In the genomic region with DNA sequence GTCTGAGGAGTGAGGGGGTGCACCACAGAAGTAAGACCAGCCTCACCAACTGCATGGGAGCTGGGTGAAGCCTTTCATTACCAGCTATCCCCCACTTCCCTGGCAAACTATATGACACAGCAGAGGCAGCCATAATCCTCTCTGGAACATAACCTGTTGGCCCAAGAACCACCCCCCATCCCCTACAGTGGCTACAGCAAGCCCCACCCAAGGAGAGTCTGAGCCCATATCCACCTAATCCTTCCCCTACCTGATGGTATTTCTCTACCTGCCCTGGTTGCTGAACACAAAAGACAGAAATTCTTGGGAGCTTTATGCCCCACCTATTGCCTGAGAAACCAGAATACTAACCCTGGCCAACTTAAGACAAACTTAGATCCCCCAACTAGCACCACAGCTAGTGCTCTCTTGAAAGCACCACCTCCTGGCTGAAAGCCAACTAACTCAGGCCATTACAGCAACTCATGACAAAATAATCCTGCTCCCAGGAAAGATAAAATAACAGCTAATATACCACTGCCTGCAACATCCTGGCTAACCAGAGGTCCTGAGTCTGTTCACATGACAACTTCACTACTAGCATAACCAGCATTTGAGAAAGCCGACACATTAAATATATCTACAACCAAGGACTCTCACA, we compare ENCODE assay signal across 24 cellular contexts. TPM values are rescaled to one million over a fixed set of nuclear protein-coding genes. Genes with fewer than 3 reads are reported as not detected.
DNase-seq lines count a peak whose midpoint lies in the region; TF ChIP-seq lines count a peak whose summit lies in the region.
"Had no signal": no experiment of that assay in that cellular context is flagged by ENCODE, and none has a peak within 500 bp of the region (broad histone marks: within the 10 kb centered on the region; RNA-seq: fewer than 3 reads in every experiment).

No MANE protein-coding gene starts in this region.

- H3K4me3 Mint-ChIP-seq in H9 (no peak overlapping the region), nephron progenitor cell (no peak overlapping the region)
- H3K4me3 Mint-ChIP-seq: activated naive CD8-positive, alpha-beta T cell treated with anti-CD3 and anti-CD28 coated beads, Interleukin-2, amount 10 ng/mL, durations not matched to agents 7 days and 5 days; activated T-helper 17 cell treated with anti-CD3 and anti-CD28 coated beads, Interleukin-2, amount 50 U/mL, for 72 hours; dendritic cell treated with granulocyte-macrophage colony-stimulating factor and Interleukin-4, amounts not matched to agents 40 ng/mL and 50 ng/mL, for 4 days had no signal

- H3K27me3 Mint-ChIP-seq in H9 (ENCODE audit: low read depth) = no peaks in the 10 kb centered on the region; the same call in 1 of the 2 replicates
- H3K27me3 Mint-ChIP-seq in nephron progenitor cell (ENCODE audit: low read depth, poor library complexity) = peaks cover 7% of the 10 kb centered on the region
- H3K27me3 Mint-ChIP-seq: activated naive CD8-positive, alpha-beta T cell treated with anti-CD3 and anti-CD28 coated beads, Interleukin-2, amount 10 ng/mL, durations not matched to agents 7 days and 5 days; activated T-helper 17 cell treated with anti-CD3 and anti-CD28 coated beads, Interleukin-2, amount 50 U/mL, for 72 hours; dendritic cell treated with granulocyte-macrophage colony-stimulating factor and Interleukin-4, amounts not matched to agents 40 ng/mL and 50 ng/mL, for 4 days; T-cell had no signal

- H2BK15ac ChIP-seq in H9 (ENCODE audit: low read depth, low read length) = no peak overlapping the region

- H2BK120ac ChIP-seq in H9 (ENCODE audit: low read depth, low read length, poor library complexity, severe bottlenecking) = no peak overlapping the region

- no peaks in the 10 kb centered on the region for H3K23me2 ChIP-seq in H9 (ENCODE audit: insufficient read length, low read depth, low read length, poor library complexity, severe bottlenecking)

- TF ChIP-seq POLR2A in vagina (IDR thresholded peaks at IDR 0.05) = no peak

- H3K27me3 ChIP-seq in H9 (ENCODE audit: insufficient read depth, low read length) (no peaks in the 10 kb centered on the region), vagina (no peaks in the 10 kb centered on the region)
- H3K27me3 ChIP-seq: body of pancreas, gastrocnemius medialis, upper lobe of right lung had no signal

- no peak overlapping the region for H2AK5ac ChIP-seq in H9 (ENCODE audit: insufficient read length, low read length)

- H3K56ac ChIP-seq in H9 (ENCODE audit: insufficient read length, low read depth, low read length) = no peak overlapping the region

- intact Hi-C loops in vagina (cut with DNase I) = no loop called here

- DNase-seq in H9 (no peak), NCI-H226 (peak; percentile 34), cardiac fibroblast (ENCODE audit: low read depth in 2 of 2) (peak; percentile 23 to 47), nephron progenitor cell (no peak), KBM-7 (no peak), vagina (ENCODE audit: extremely low spot score in 2 of 2) (no peak)
- no peak for DNase-seq in activated CD4-positive, CD25-positive, alpha-beta regulatory T cell (lab: John Stamatoyannopoulos, UW)
- DNase-seq: activated CD4-positive, alpha-beta T cell treated with anti-CD3 and anti-CD28 coated beads, Interleukin-2, amount 50 U/mL, for 1 hour; activated naive CD8-positive, alpha-beta T cell treated with anti-CD3 and anti-CD28 coated beads, Interleukin-2, amount 10 ng/mL, durations not matched to agents 7 days and 5 days; body of pancreas; gastrocnemius medialis; kidney; NCI-H1048; NCI-H2081; NCI-H526 treated with DMSO at 0.1 percent for 48 hours; occipital lobe; right cardiac atrium; Right ventricle myocardium superior; stimulated activated CD8-positive, alpha-beta memory T cell treated with anti-CD3 and anti-CD28 coated beads, Interleukin-4, amount 100 ng/mL, for 48 hours; T-cell; upper lobe of right lung had no signal

- H4K91ac ChIP-seq in H9 (ENCODE audit: insufficient read length, low read depth, low read length) = no peak overlapping the region

- H3K4me3 ChIP-seq in cardiac fibroblast (replicated peaks in 1 of 2; ENCODE audit: low read depth in 2 of 2, low read length in 2 of 2) (no peak overlapping the region), vagina (no peak overlapping the region)
- H3K4me3 ChIP-seq: body of pancreas, gastrocnemius medialis, lung, upper lobe of right lung had no signal

- H2BK12ac ChIP-seq in H9 (ENCODE audit: insufficient read length, low read depth, low read length) = no peak overlapping the region

- H3K9ac ChIP-seq in H9 (ENCODE audit: extremely low read depth, insufficient read length, low read length) = no peak overlapping the region

- H3K9me3 ChIP-seq in H9 (ENCODE audit: control insufficient read depth, low read depth, low read length) (no peaks in the 10 kb centered on the region), vagina (peaks cover 9% of the 10 kb centered on the region)
- H3K9me3 ChIP-seq: body of pancreas, gastrocnemius medialis had no signal

- no peak overlapping the region for H4K8ac ChIP-seq in H9 (replicated peaks; ENCODE audit: insufficient read length, low read depth, low read length)

- H3K4ac ChIP-seq in H9 (ENCODE audit: low read depth, low read length) = no peak overlapping the region

- H3K79me1 ChIP-seq in H9 (ENCODE audit: insufficient read depth, low read depth, low read length, poor library complexity, severe bottlenecking) = peaks cover 6% of the 10 kb centered on the region

- H3K4me2 ChIP-seq in H9 (ENCODE audit: insufficient read depth, insufficient read length, low read length) = no peak overlapping the region

- no peak overlapping the region for H3T11ph ChIP-seq in H9 (ENCODE audit: low read length)

- no CpG with 5 or more reads among the region's 1 CpG for WGBS in H9 (ENCODE audit: extremely low coverage, insufficient read length, low lambda C conversion rate)

- no peak overlapping the region for H2BK5ac ChIP-seq in H9 (ENCODE audit: insufficient read length, low read length)

- H4K5ac ChIP-seq in H9 (ENCODE audit: insufficient read length, low read depth, low read length) = no peak overlapping the region

- H3K36me3 Mint-ChIP-seq in H9 (ENCODE audit: insufficient read depth in 1 of 3, low read depth in 3 of 3) (peaks cover 14 to 44% (median 36%) of the 10 kb centered on the region in 3 experiments), nephron progenitor cell (ENCODE audit: low read depth) (peaks cover 81% of the 10 kb centered on the region)

- no peak overlapping the region for H3K14ac ChIP-seq in H9 (ENCODE audit: insufficient read depth, low read length)

- no peak overlapping the region for H2AFZ ChIP-seq in H9 (ENCODE audit: low read length)

- H3K9me3 Mint-ChIP-seq in H9 (peaks cover 28 to 33% of the 10 kb centered on the region in 2 experiments), nephron progenitor cell (peaks cover 78% of the 10 kb centered on the region)
- H3K9me3 Mint-ChIP-seq: activated T-helper 17 cell treated with anti-CD3 and anti-CD28 coated beads, Interleukin-2, amount 50 U/mL, for 72 hours had no signal

- in situ Hi-C loops in KBM-7 (cut with MboI; ENCODE audit: low pct_unique_long_range_greater_than_20kb, low sequenced_read_pairs) = no loop called here

- no peak for TF ChIP-seq CTCF in H9 (conservative IDR thresholded peaks at IDR 0.05)
- no peak for TF ChIP-seq CTCF in cardiac fibroblast (IDR thresholded peaks at IDR 0.05; ENCODE audit: low read depth, low read length)
- no peak for TF ChIP-seq CTCF in nephron progenitor cell (IDR thresholded peaks at IDR 0.05)
- TF ChIP-seq CTCF in vagina (IDR thresholded peaks at IDR 0.05) = no peak

- H3K18ac ChIP-seq in H9 (ENCODE audit: insufficient read length, low read depth, low read length) = no peak overlapping the region

- H3K27ac ChIP-seq in H9 (ENCODE audit: insufficient read length, low read depth, low read length) (no peak overlapping the region), vagina (no peak overlapping the region)
- H3K27ac ChIP-seq: body of pancreas, gastrocnemius medialis, upper lobe of right lung had no signal

- H3K27ac Mint-ChIP-seq in H9 (peak overlapping the region; percentile 56 to 92 (median 59); a peak in 3 of 7 replicates), nephron progenitor cell (peak overlapping the region; percentile 13)
- H3K27ac Mint-ChIP-seq: activated naive CD8-positive, alpha-beta T cell treated with anti-CD3 and anti-CD28 coated beads, Interleukin-2, amount 10 ng/mL, durations not matched to agents 7 days and 5 days; activated T-helper 17 cell treated with anti-CD3 and anti-CD28 coated beads, Interleukin-2, amount 50 U/mL, for 72 hours; dendritic cell treated with granulocyte-macrophage colony-stimulating factor and Interleukin-4, amounts not matched to agents 40 ng/mL and 50 ng/mL, for 4 days; T-cell had no signal

- no peaks in the 10 kb centered on the region for H4K20me1 ChIP-seq in H9 (ENCODE audit: control insufficient read depth, insufficient read depth, insufficient read length)

- no peak overlapping the region for H2BK20ac ChIP-seq in H9 (ENCODE audit: low read depth, low read length, poor library complexity, severe bottlenecking)

- peaks cover 17% of the 10 kb centered on the region in 2 experiments for H3K4me1 Mint-ChIP-seq in H9
- no peaks in the 10 kb centered on the region for H3K4me1 Mint-ChIP-seq in nephron progenitor cell

- H3K36me3 ChIP-seq in vagina = peaks cover 0 to 3% of the 10 kb centered on the region in 2 donors
- H3K36me3 ChIP-seq: gastrocnemius medialis, upper lobe of right lung had no signal

- H3K4me1 ChIP-seq in H9 (ENCODE audit: insufficient read depth, low read length) = no peaks in the 10 kb centered on the region
- no peaks in the 10 kb centered on the region for H3K4me1 ChIP-seq in vagina
- H3K4me1 ChIP-seq: body of pancreas, gastrocnemius medialis, upper lobe of right lung had no signal

- peaks cover 3% of the 10 kb centered on the region; the same call in 1 of the 2 replicates for H3K79me2 ChIP-seq in H9 (ENCODE audit: insufficient read depth, low read length)

- no peak overlapping the region for H3K23ac ChIP-seq in H9 (ENCODE audit: insufficient read length, low read depth, low read length)

RNA-seq across cellular contexts. Expression of a gene that starts 11.2 kb away (rescaled TPM):
- total RNA-seq in H9 (2021) (20.5 and 20.8 TPM in 2 replicates), vagina (18.2 TPM)

Comparison
In these comparisons a context has a peak if more than half of its experiments do, and no peak if none do; other contexts are left out.
1. DNase-seq: peak in NCI-H226 (single experiment) and cardiac fibroblast (2 of 2); none in H9 (single experiment), nephron progenitor cell (single experiment), activated CD4-positive, CD25-positive, alpha-beta regulatory T cell (0 of 4), KBM-7 (single experiment) and vagina (0 of 2).